ENCODE assay signal across 12 cellular contexts in the genomic region with DNA sequence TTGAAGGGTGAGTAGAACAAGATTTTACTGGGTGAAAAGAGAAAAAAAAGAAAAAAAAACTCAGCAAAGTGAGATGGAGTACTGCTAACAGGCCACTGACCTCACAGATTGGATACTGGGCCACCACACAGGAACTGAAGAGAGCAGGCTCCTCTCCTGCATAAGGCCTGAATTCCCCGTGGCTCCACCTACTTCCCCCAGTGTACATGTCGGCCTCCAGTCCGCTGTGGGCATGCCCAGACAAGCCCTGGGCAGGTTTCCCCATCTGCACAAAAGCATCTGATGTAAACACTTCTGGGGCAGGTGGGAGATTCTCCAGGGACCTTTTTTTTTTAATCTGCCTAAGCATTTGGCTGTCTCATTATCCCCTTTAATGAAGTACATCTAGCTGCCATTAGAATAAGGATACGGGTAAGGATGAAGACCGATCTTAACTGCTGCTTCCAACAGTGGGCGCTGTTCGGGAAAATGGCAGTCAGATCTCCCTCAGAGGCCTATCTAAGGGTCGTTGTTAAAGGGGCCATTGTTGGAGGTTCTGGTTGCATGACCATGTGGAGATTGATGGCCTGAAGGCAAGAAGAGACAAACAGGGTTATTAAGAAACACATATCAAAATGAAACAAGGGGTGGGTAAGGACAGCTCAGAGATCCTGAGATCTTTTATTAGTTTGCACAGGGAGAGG. TPM values are rescaled to one million over a fixed set of nuclear protein-coding genes. Genes with fewer than 3 reads are reported as not detected.
DNase-seq lines count a peak whose midpoint lies in the region; ATAC-seq, FAIRE-seq and TF ChIP-seq lines count a peak whose summit lies in the region.
"Had no signal": no experiment of that assay in that cellular context is flagged by ENCODE, and none has a peak within 500 bp of the region (broad histone marks: within the 10 kb centered on the region; RNA-seq: fewer than 3 reads in every experiment).

No MANE protein-coding gene starts in this region.

- peak; percentile 59 for ATAC-seq in activated T-helper 17 cell treated with anti-CD3 and anti-CD28 coated beads, Interleukin-2, amount 50 U/mL, for 72 hours (replicated peaks)

- peaks cover 17% of the 10 kb centered on the region for H3K27me3 Mint-ChIP-seq in activated T-helper 17 cell treated with anti-CD3 and anti-CD28 coated beads, Interleukin-2, amount 50 U/mL, for 72 hours
- H3K27me3 Mint-ChIP-seq in osteocyte (ENCODE audit: unreplicated experiment): peaks cover 3% of the 10 kb centered on the region

- intact Hi-C loops in A673 (cut with micrococcal nuclease; ENCODE audit: unreplicated experiment): no loop called here

- H3K4me1 Mint-ChIP-seq in activated T-helper 17 cell treated with anti-CD3 and anti-CD28 coated beads, Interleukin-2, amount 50 U/mL, for 72 hours: no peaks in the 10 kb centered on the region
- no peaks in the 10 kb centered on the region for H3K4me1 Mint-ChIP-seq in osteocyte (ENCODE audit: unreplicated experiment)

- no peaks in the 10 kb centered on the region for H3K36me3 ChIP-seq in A673 (ENCODE audit: insufficient read depth, low read length, poor library complexity, severe bottlenecking)
- H3K36me3 ChIP-seq: neutrophil had no signal

- H3K9me3 Mint-ChIP-seq in activated T-helper 17 cell treated with anti-CD3 and anti-CD28 coated beads, Interleukin-2, amount 50 U/mL, for 72 hours: peaks cover 12% of the 10 kb centered on the region
- H3K9me3 Mint-ChIP-seq in osteocyte (ENCODE audit: unreplicated experiment): peaks cover 14% of the 10 kb centered on the region

- DNase-seq in A673 (ENCODE audit: low spot score): no peak
- DNase-seq in GM12892 (ENCODE audit: insufficient read length): no peak
- peak; percentile 9 for DNase-seq in NCI-H1417 treated with DMSO at 0.1 percent for 48 hours (lab: John Stamatoyannopoulos, UW)
- DNase-seq in stimulated activated CD4-positive, alpha-beta T cell treated with anti-CD3 and anti-CD28 coated beads, Interleukin-4, amount 100 ng/mL, for 24 hours: no peak
- DNase-seq in HK-2 (ENCODE audit: unreplicated experiment): no peak
- no peak for DNase-seq in osteocyte (ENCODE audit: extremely low spot score, unreplicated experiment)
- DNase-seq in RPMI8226: no peak
- DNase-seq: GM23248, KG1 had no signal

- no peak overlapping the region for H3K27ac ChIP-seq in A673 (ENCODE audit: low read depth, low read length, poor library complexity, severe bottlenecking)
- H3K27ac ChIP-seq: GM23248, neutrophil had no signal

- H3K36me3 Mint-ChIP-seq in activated T-helper 17 cell treated with anti-CD3 and anti-CD28 coated beads, Interleukin-2, amount 50 U/mL, for 72 hours (ENCODE audit: low read depth): no peaks in the 10 kb centered on the region
- H3K36me3 Mint-ChIP-seq in osteocyte (ENCODE audit: unreplicated experiment): no peaks in the 10 kb centered on the region

- no TSS peak for BruUV-seq in A673 (replicated peaks; lab: Mats Ljungman, UMichigan)

- TF ChIP-seq POLR2A in GM12892 (IDR thresholded peaks at IDR 0.05; ENCODE audit: low read depth, low read length): no peak

- no peak overlapping the region for H3K4me3 ChIP-seq in A673 (ENCODE audit: low read depth, low read length, poor library complexity, severe bottlenecking)
- H3K4me3 ChIP-seq: GM23248 had no signal

- TF ChIP-seq CTCF in A673 (conservative IDR thresholded peaks at IDR 0.05; ENCODE audit: low read depth, low read length): 0 out of 2 replicates have a peak, but pooled peaks have one; percentile 12
- no peak for TF ChIP-seq CTCF in osteocyte (IDR thresholded peaks at IDR 0.05)

- H3K9me3 ChIP-seq in A673 (ENCODE audit: low read depth, low read length, poor library complexity, severe bottlenecking): no peaks in the 10 kb centered on the region
- H3K9me3 ChIP-seq: neutrophil had no signal

- peak; percentile 84 for FAIRE-seq in GM12892 (lab: Jason Lieb, UNC)

- H3K27me3 ChIP-seq in A673 (replicated peaks; ENCODE audit: insufficient read depth, low read depth, low read length, poor library complexity): no peaks in the 10 kb centered on the region
- H3K27me3 ChIP-seq: neutrophil had no signal

- no peak overlapping the region for H3K27ac Mint-ChIP-seq in activated T-helper 17 cell treated with anti-CD3 and anti-CD28 coated beads, Interleukin-2, amount 50 U/mL, for 72 hours
- no peak overlapping the region for H3K27ac Mint-ChIP-seq in osteocyte (ENCODE audit: unreplicated experiment)

- POLR2A ChIA-PET in A673 (lab: Charles Lee; ENCODE audit: low non-redundant PET): no interaction called here

- CTCF ChIA-PET in A673 (lab: Charles Lee): no interaction called here

- no peak overlapping the region for H3K4me3 Mint-ChIP-seq in activated T-helper 17 cell treated with anti-CD3 and anti-CD28 coated beads, Interleukin-2, amount 50 U/mL, for 72 hours
- H3K4me3 Mint-ChIP-seq in osteocyte (ENCODE audit: unreplicated experiment): no peak overlapping the region

- H3K4me1 ChIP-seq in A673 (ENCODE audit: insufficient read depth, low read length, poor library complexity, severe bottlenecking): no peaks in the 10 kb centered on the region

RNA-seq across cellular contexts. Expression of gene MS4A13, which starts 48.5 kb away (rescaled TPM):
- total RNA-seq in A673 (2021) (not detected in 2 replicates), osteocyte (not detected in 2 replicates)
- not detected for polyA plus RNA-seq in GM12892 (2012; ENCODE audit: missing spikeins)
- total RNA-seq in activated T-helper 17 cell treated with anti-CD3 and anti-CD28 coated beads, Interleukin-2, amount 50 U/mL, for 72 hours: not detected
- total RNA-seq: GM23248; T-helper 2 cell treated with Interferon-gamma antibody and Interleukin-4, amounts not matched to agents 100 ng/mL and 5 ng/mL, for 36 hours had no signal
- polyA plus RNA-seq: GM23248 had no signal
